Comparison of ENCODE assay signal across 1 cellular context in genomic region chr1:52190500-52191252, GRCh38.
TF ChIP-seq lines count a peak whose summit lies in the region.

No MANE protein-coding gene starts in this region.

TF ChIP-seq in HCT116, 20 proteins besides CTCF, POLR2A, EP300 and RAD21 (continued from another document):
- TF ChIP-seq, protein P1, sequence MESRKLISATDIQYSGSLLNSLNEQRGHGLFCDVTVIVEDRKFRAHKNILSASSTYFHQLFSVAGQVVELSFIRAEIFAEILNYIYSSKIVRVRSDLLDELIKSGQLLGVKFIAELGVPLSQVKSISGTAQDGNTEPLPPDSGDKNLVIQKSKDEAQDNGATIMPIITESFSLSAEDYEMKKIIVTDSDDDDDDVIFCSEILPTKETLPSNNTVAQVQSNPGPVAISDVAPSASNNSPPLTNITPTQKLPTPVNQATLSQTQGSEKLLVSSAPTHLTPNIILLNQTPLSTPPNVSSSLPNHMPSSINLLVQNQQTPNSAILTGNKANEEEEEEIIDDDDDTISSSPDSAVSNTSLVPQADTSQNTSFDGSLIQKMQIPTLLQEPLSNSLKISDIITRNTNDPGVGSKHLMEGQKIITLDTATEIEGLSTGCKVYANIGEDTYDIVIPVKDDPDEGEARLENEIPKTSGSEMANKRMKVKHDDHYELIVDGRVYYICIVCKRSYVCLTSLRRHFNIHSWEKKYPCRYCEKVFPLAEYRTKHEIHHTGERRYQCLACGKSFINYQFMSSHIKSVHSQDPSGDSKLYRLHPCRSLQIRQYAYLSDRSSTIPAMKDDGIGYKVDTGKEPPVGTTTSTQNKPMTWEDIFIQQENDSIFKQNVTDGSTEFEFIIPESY (IDR thresholded peaks at IDR 0.05; ENCODE audit: extremely low read depth, insufficient replicate concordance, low read length), result no peak
- TF ChIP-seq ELF1 (IDR thresholded peaks at IDR 0.05; ENCODE audit: borderline replicate concordance, low read depth) (no peak), POLR2AphosphoS5 (IDR thresholded peaks at IDR 0.05; ENCODE audit: low read depth, low read length) (no peak), FOSL1 (IDR thresholded peaks at IDR 0.05; ENCODE audit: low read depth) (no peak), REST (IDR thresholded peaks at IDR 0.05; ENCODE audit: low read depth) (no peak), EZH2 (IDR thresholded peaks at IDR 0.05) (no peak), CEBPB (IDR thresholded peaks at IDR 0.05; ENCODE audit: low read depth) (no peak), SIN3A (IDR thresholded peaks at IDR 0.05; ENCODE audit: low read depth) (no peak)
